Comparison of ENCODE assay signal across 1 cellular context in the genomic region with DNA sequence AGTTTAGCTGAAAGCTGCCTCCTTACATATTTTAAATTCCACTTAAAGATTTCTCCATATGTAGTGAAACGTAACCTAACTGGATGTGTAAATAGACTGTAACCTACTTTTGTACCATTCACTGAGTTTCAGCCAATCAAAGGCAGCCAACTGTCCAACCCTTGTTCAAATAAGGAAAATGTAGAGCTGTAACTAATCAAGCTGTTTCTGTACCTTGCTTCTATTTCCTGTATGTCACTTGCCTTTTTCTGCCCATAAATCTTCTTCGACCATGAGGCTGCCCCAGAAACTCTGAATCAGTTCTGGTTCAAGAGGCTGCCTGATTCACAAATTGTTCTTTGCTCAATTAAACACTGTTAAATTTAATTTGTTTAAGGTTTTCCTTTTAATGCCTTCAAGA.
TF ChIP-seq lines count a peak whose summit lies in the region.

No MANE protein-coding gene starts in this region.

TF ChIP-seq in SK-N-SH treated with all-trans-retinoic acid at 6 μM for 48 hours, 23 proteins besides CTCF, POLR2A, EP300 and RAD21:
- TF ChIP-seq OSR1 (CRISPR knock-in tag; IDR thresholded peaks at IDR 0.05) = no peak
- TF ChIP-seq TCF4 (CRISPR knock-in tag; IDR thresholded peaks at IDR 0.05; ENCODE audit: borderline replicate concordance) = no peak
